Comparison of ENCODE assay signal across 24 cellular contexts in the genomic region with DNA sequence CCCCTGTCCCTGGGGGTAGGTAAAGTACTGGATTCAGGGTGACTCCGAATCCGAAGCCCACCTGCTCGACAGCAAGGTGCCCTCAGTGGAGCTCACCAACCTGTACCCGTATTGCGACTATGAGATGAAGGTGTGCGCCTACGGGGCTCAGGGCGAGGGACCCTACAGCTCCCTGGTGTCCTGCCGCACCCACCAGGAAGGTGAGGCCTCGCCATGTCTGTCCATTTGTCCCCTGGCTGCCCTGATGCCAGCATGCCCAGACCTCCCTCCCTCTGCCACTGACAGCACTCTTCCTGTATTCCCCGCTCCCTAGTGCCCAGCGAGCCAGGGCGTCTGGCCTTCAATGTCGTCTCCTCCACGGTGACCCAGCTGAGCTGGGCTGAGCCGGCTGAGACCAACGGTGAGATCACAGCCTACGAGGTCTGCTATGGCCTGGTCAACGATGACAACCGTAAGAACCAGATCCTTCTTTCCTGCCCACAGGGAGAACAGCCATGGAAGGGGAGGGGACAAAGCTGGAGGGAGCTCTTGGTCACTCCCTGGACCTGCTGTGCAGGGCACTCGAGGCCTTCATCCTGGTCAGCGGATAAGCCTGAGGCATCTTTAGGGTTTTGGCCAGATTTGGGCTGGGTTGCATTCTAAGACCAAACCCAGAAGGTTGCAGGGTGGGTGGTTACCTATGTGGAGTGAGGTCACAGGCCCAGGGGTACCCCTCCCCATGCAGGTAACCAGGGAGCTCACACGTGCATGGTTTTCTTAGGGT.
"Had no signal": no experiment of that assay in that cellular context is flagged by ENCODE, and none has a peak within 500 bp of the region (broad histone marks: within the 10 kb centered on the region; RNA-seq: fewer than 3 reads in every experiment).

No MANE protein-coding gene starts in this region.

- H3K27me3 Mint-ChIP-seq: stimulated activated naive CD8-positive, alpha-beta T cell treated with anti-CD3 and anti-CD28 coated beads, Interleukin-15, Interleukin-2, amounts not matched to agents 100 ng/mL and 50 ng/mL, for 24 hours; type B pancreatic cell had no signal

- H3K27ac Mint-ChIP-seq: activated CD8-positive, alpha-beta T cell treated with anti-CD3 and anti-CD28 coated beads for 36 hours; activated naive CD8-positive, alpha-beta T cell treated with anti-CD3 and anti-CD28 coated beads for 36 hours; immature natural killer cell; natural killer cell; progenitor cell of endocrine pancreas; stimulated activated naive CD8-positive, alpha-beta T cell treated with anti-CD3 and anti-CD28 coated beads, Interleukin-15, Interleukin-2, amounts not matched to agents 100 ng/mL and 50 ng/mL, for 24 hours; T-helper 1 cell treated with Interleukin-12 subunit alpha and Interleukin-12 subunit beta and Interleukin-4 antibody, amounts not matched to agents 30 μg/mL and 1 μg/mL, for 36 hours; type B pancreatic cell; WTC11 had no signal

- H3K9me3 ChIP-seq: gastrocnemius medialis, heart left ventricle, lower lobe of right lung, right atrium auricular region, suprapubic skin had no signal

- H3K27me3 ChIP-seq: dorsolateral prefrontal cortex, gastrocnemius medialis, heart left ventricle, right atrium auricular region, suprapubic skin had no signal

- H3K4me3 Mint-ChIP-seq: activated CD8-positive, alpha-beta T cell treated with anti-CD3 and anti-CD28 coated beads for 36 hours; activated naive CD8-positive, alpha-beta T cell treated with anti-CD3 and anti-CD28 coated beads for 36 hours; activated T-cell treated with anti-CD3 and anti-CD28 coated beads, Interleukin-2, amount 50 U/mL, for 4 hours; stimulated activated naive CD8-positive, alpha-beta T cell treated with anti-CD3 and anti-CD28 coated beads, Interleukin-15, Interleukin-2, amounts not matched to agents 100 ng/mL and 50 ng/mL, for 24 hours; T-helper 1 cell treated with Interleukin-12 subunit alpha and Interleukin-12 subunit beta and Interleukin-4 antibody, amounts not matched to agents 30 μg/mL and 1 μg/mL, for 36 hours; type B pancreatic cell; WTC11 had no signal

- H3K36me3 ChIP-seq: gastrocnemius medialis, right atrium auricular region had no signal

- H3K4me3 ChIP-seq: gastrocnemius medialis, heart left ventricle, lower lobe of right lung, right atrium auricular region, suprapubic skin had no signal

- H3K27ac ChIP-seq: gastrocnemius medialis, heart left ventricle, lower lobe of right lung, right atrium auricular region, suprapubic skin had no signal

- DNase-seq: activated CD4-positive, alpha-beta T cell treated with anti-CD3 and anti-CD28 coated beads for 48 hours; activated CD8-positive, alpha-beta T cell treated with anti-CD3 and anti-CD28 coated beads for 36 hours; activated effector memory CD4-positive, alpha-beta T cell treated with Interleukin-2 at 50 U/mL for 16 hours; activated naive CD8-positive, alpha-beta T cell treated with anti-CD3 and anti-CD28 coated beads for 36 hours; activated T-cell treated with anti-CD3 and anti-CD28 coated beads, Interleukin-2, amount 50 U/mL, for 4 hours; erythroblast; gastrocnemius medialis; heart left ventricle; immature natural killer cell; left cardiac atrium; lower lobe of right lung; natural killer cell; occipital lobe; small intestine; stimulated activated CD4-positive, alpha-beta T cell treated with anti-CD3 and anti-CD28 coated beads, Interleukin-4, amount 100 ng/mL, for 4 hours; stimulated activated CD8-positive, alpha-beta memory T cell treated with anti-CD3 and anti-CD28 coated beads, Interleukin-4, amount 100 ng/mL, for 48 hours had no signal

- H3K9me3 Mint-ChIP-seq: activated CD8-positive, alpha-beta T cell treated with anti-CD3 and anti-CD28 coated beads for 36 hours; activated naive CD8-positive, alpha-beta T cell treated with anti-CD3 and anti-CD28 coated beads for 36 hours; activated T-cell treated with anti-CD3 and anti-CD28 coated beads, Interleukin-2, amount 50 U/mL, for 4 hours; immature natural killer cell; natural killer cell; stimulated activated naive CD8-positive, alpha-beta T cell treated with anti-CD3 and anti-CD28 coated beads, Interleukin-15, Interleukin-2, amounts not matched to agents 100 ng/mL and 50 ng/mL, for 24 hours; T-helper 1 cell treated with Interleukin-12 subunit alpha and Interleukin-12 subunit beta and Interleukin-4 antibody, amounts not matched to agents 30 μg/mL and 1 μg/mL, for 36 hours; type B pancreatic cell; WTC11 had no signal

- H3K36me3 Mint-ChIP-seq: activated naive CD8-positive, alpha-beta T cell treated with anti-CD3 and anti-CD28 coated beads for 36 hours; immature natural killer cell; natural killer cell; type B pancreatic cell; WTC11 had no signal
